ENCODE assay signal across 8 cellular contexts in genomic region chr15:38853608-38854007, GRCh38.
A peak's percentile ranks its signal among the peaks of the same experiment; 100 is the strongest.
DNase-seq lines count a peak whose midpoint lies in the region; ATAC-seq and TF ChIP-seq lines count a peak whose summit lies in the region.
"Had no signal": no experiment of that assay in that cellular context is flagged by ENCODE, and none has a peak within 500 bp of the region (broad histone marks: within the 10 kb centered on the region; RNA-seq: fewer than 3 reads in every experiment).

No MANE protein-coding gene starts in this region.

- WGBS in GM23248 (ENCODE audit: low coverage in 1 of 2, low lambda C conversion rate in 2 of 2, missing lambda C conversion rate in 2 of 2), 2 experiments: 57 to 58% methylated on average over 1 of the region's 1 CpG

- H3K27me3 ChIP-seq in GM23248 (replicated peaks; ENCODE audit: insufficient read depth) (no peaks in the 10 kb centered on the region), SJSA1 (replicated peaks) (no peaks in the 10 kb centered on the region)

- H3F3A ChIP-seq in GM23248 (ENCODE audit: insufficient read depth): peaks cover 17% of the 10 kb centered on the region; the same call in 1 of the 2 replicates

- H3K27ac ChIP-seq in GM23248 (peak overlapping the region; percentile 46; the same call in 1 of the 2 replicates), SJSA1 (no peak overlapping the region)
- H3K27ac ChIP-seq: KMS-11 had no signal

- H3K79me2 ChIP-seq in GM23248 (ENCODE audit: insufficient read depth): no peaks in the 10 kb centered on the region

- H3K4me3 Mint-ChIP-seq in endothelial cell (ENCODE audit: unreplicated experiment): no peak overlapping the region

- H3K9me2 ChIP-seq in GM23248 (ENCODE audit: insufficient read depth): no peaks in the 10 kb centered on the region

- H4K20me1 ChIP-seq in GM23248 (ENCODE audit: insufficient read depth): no peaks in the 10 kb centered on the region

- no peaks in the 10 kb centered on the region for H3K9me3 Mint-ChIP-seq in endothelial cell (ENCODE audit: unreplicated experiment)

- H3K27me3 Mint-ChIP-seq in endothelial cell (ENCODE audit: unreplicated experiment): peaks cover 2% of the 10 kb centered on the region

- in situ Hi-C loops in GM23248 (cut with MboI): no loop called here

- TF ChIP-seq CTCF in endothelial cell (IDR thresholded peaks at IDR 0.05; ENCODE audit: unreplicated experiment): no peak

- DNase-seq in GM23248 (peak; percentile 54), SJSA1 (ENCODE audit: low read depth in 1 of 2, low spot score in 2 of 2) (peak; percentile 41 to 53), endothelial cell (ENCODE audit: low spot score) (peak; percentile 55), ureter (ENCODE audit: low spot score) (no peak)
- peak; percentile 7 to 11 for DNase-seq in stimulated activated CD4-positive, alpha-beta T cell treated with anti-CD3 and anti-CD28 coated beads, Interleukin-4, amount 100 ng/mL, for 4 hours

- H3K4me1 ChIP-seq in GM23248 (ENCODE audit: insufficient read depth): peaks cover 23% of the 10 kb centered on the region
- H3K4me1 ChIP-seq in SJSA1 (replicated peaks): no peaks in the 10 kb centered on the region

- H3K36me3 ChIP-seq in GM23248 (ENCODE audit: low read depth): no peaks in the 10 kb centered on the region
- no peaks in the 10 kb centered on the region for H3K36me3 ChIP-seq in SJSA1

- no peaks in the 10 kb centered on the region for H3K36me3 Mint-ChIP-seq in endothelial cell (ENCODE audit: low read depth, unreplicated experiment)

- H3K4me3 ChIP-seq in GM23248: no peak overlapping the region
- H3K4me3 ChIP-seq in SJSA1: no peak overlapping the region

- H3K4me1 Mint-ChIP-seq in endothelial cell (ENCODE audit: unreplicated experiment): no peaks in the 10 kb centered on the region

- H3K9ac ChIP-seq in GM23248: no peak overlapping the region
- H3K9ac ChIP-seq: KMS-11 had no signal

- no peak overlapping the region for H2AFZ ChIP-seq in GM23248

- H3K4me2 ChIP-seq in GM23248 (ENCODE audit: unreplicated experiment): no peak overlapping the region
- H3K4me2 ChIP-seq: KMS-11 had no signal

- ATAC-seq in HG03460 (IDR thresholded peaks at IDR 0.05; ENCODE audit: unreplicated experiment) (no peak), GM21717 (IDR thresholded peaks at IDR 0.05; ENCODE audit: unreplicated experiment) (no peak)

- H3K27ac Mint-ChIP-seq in endothelial cell (ENCODE audit: unreplicated experiment): no peak overlapping the region

- H3K9me3 ChIP-seq in GM23248 (ENCODE audit: low read depth) (no peaks in the 10 kb centered on the region), SJSA1 (replicated peaks) (no peaks in the 10 kb centered on the region)
